27 cellular contexts compared by ENCODE assay signal in the genomic region with DNA sequence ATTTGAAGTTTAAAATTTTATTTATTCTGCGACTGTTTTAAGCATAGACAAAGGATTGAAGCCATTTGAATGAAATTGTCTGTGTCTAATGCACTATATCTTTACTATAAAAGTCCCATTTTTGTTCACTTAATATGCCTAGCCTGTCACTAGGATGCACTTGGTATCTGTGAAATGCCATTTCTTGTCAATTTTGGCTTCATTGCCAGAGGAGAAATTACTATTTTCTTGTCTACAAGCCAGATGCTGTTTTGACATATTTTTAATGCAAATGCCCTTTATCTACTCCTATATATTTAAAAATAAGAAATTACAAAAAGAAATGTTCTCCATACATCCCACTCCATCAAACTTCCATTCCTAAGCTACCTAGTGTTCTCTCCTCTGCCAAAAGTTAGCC.
A peak's percentile ranks its signal among the peaks of the same experiment; 100 is the strongest.
DNase-seq lines count a peak whose midpoint lies in the region; TF ChIP-seq lines count a peak whose summit lies in the region.
"Had no signal": no experiment of that assay in that cellular context is flagged by ENCODE, and none has a peak within 500 bp of the region (broad histone marks: within the 10 kb centered on the region; RNA-seq: fewer than 3 reads in every experiment).

No MANE protein-coding gene starts in this region.

- H3K9me3 ChIP-seq in neural cell (ENCODE audit: low read length), result no peaks in the 10 kb centered on the region
- no peaks in the 10 kb centered on the region for H3K9me3 ChIP-seq in right atrium auricular region
- H3K9me3 ChIP-seq: A549; BE2C; BLaER1; BLaER1 treated with 17β-estradiol and CSF1 and Interleukin-3, amounts not matched to agents 10 nM and 100 nM; Caco-2 had no signal

- no peak overlapping the region for H2AFZ ChIP-seq in neural cell (ENCODE audit: low read depth, low read length)

- no peak for DNase-seq in right atrium auricular region (ENCODE audit: low spot score)
- DNase-seq: 8988T; ACHN; AML-193; BE2C; C1 segment of cervical spinal cord; Caco-2; Calu3; CD4-positive, alpha-beta memory T cell; CD4-positive, alpha-beta T cell; CD4-positive, CD25-positive, alpha-beta regulatory T cell; CD8-positive, alpha-beta memory T cell; CD8-positive, alpha-beta T cell; COR-L47; DMS 273 treated with DMSO at 0.1 percent for 48 hours; DMS153; DMS53; DMS79; DMS79 treated with DMSO at 0.1 percent for 48 hours; DND-41; EL had no signal

- no peaks in the 10 kb centered on the region for H3K4me1 ChIP-seq in right atrium auricular region
- H3K4me1 ChIP-seq: A549, BE2C, BLaER1, Caco-2 had no signal

- no peaks in the 10 kb centered on the region for H4K20me1 ChIP-seq in neural cell (ENCODE audit: insufficient read depth)
- H4K20me1 ChIP-seq: BLaER1; BLaER1 treated with 17β-estradiol and CSF1 and Interleukin-3, amounts not matched to agents 10 nM and 100 nM had no signal

- TF ChIP-seq CTCF in neural cell (IDR thresholded peaks at IDR 0.05; ENCODE audit: poor library complexity, severe bottlenecking) (no peak), right atrium auricular region (IDR thresholded peaks at IDR 0.05) (no peak)

- peak; percentile 96 for TF ChIP-seq EP300 in neural cell (conservative IDR thresholded peaks at IDR 0.05; ENCODE audit: poor library complexity, severe bottlenecking)

- peak overlapping the region; percentile 21 for H3K4me2 ChIP-seq in neural cell (ENCODE audit: low read length)
- H3K4me2 ChIP-seq: A549; BLaER1; BLaER1 treated with 17β-estradiol and CSF1 and Interleukin-3, amounts not matched to agents 10 nM and 100 nM had no signal

- H3K27me3 ChIP-seq in neural cell (ENCODE audit: insufficient read depth, low read depth, low read length), result no peaks in the 10 kb centered on the region
- no peaks in the 10 kb centered on the region for H3K27me3 ChIP-seq in right atrium auricular region
- H3K27me3 ChIP-seq: BE2C; BLaER1; BLaER1 treated with 17β-estradiol and CSF1 and Interleukin-3, amounts not matched to agents 10 nM and 100 nM had no signal

- H3K9ac ChIP-seq in neural cell (ENCODE audit: low read length), result peak overlapping the region; percentile 41
- H3K9ac ChIP-seq: BLaER1; BLaER1 treated with 17β-estradiol and CSF1 and Interleukin-3, amounts not matched to agents 10 nM and 100 nM had no signal

- H3K79me2 ChIP-seq in neural cell (replicated peaks; ENCODE audit: insufficient read depth, low read length), result no peaks in the 10 kb centered on the region

- no peak for TF ChIP-seq RAD21 in neural cell (conservative IDR thresholded peaks at IDR 0.05)

- H3K27ac ChIP-seq in neural cell (ENCODE audit: low read length) (peak overlapping the region; percentile 88), right atrium auricular region (no peak overlapping the region)
- H3K27ac ChIP-seq: 22Rv1; A549; BLaER1; BLaER1 treated with 17β-estradiol and CSF1 and Interleukin-3, amounts not matched to agents 10 nM and 100 nM; C4-2B had no signal

- H3K4me3 ChIP-seq in neural cell (ENCODE audit: low read length) (peak overlapping the region; percentile 16), right atrium auricular region (no peak overlapping the region)
- H3K4me3 ChIP-seq: A549; BLaER1; BLaER1 treated with 17β-estradiol and CSF1 and Interleukin-3, amounts not matched to agents 10 nM and 100 nM had no signal

- H3K9me2 ChIP-seq in neural cell (ENCODE audit: insufficient read depth, low read length), result no peaks in the 10 kb centered on the region

- H3K36me3 ChIP-seq in neural cell (ENCODE audit: insufficient read depth, low read length), result no peaks in the 10 kb centered on the region
- no peaks in the 10 kb centered on the region for H3K36me3 ChIP-seq in right atrium auricular region
- H3K36me3 ChIP-seq: BE2C; BLaER1; BLaER1 treated with 17β-estradiol and CSF1 and Interleukin-3, amounts not matched to agents 10 nM and 100 nM had no signal

- peaks cover 3% of the 10 kb centered on the region for H3F3A ChIP-seq in neural cell (ENCODE audit: insufficient read depth, low read length, poor library complexity, severe bottlenecking)

TF ChIP-seq in neural cell, 6 proteins besides CTCF, POLR2A, EP300 and RAD21:
- TF ChIP-seq TAF1 (IDR thresholded peaks at IDR 0.05; ENCODE audit: low read depth) (no peak), EZH2 (IDR thresholded peaks at IDR 0.05; ENCODE audit: borderline replicate concordance, insufficient read depth, low read length, poor library complexity, severe bottlenecking) (no peak), POLR2AphosphoS5 (IDR thresholded peaks at IDR 0.05) (peak; percentile 76), SMC3 (conservative IDR thresholded peaks at IDR 0.05; ENCODE audit: poor library complexity) (no peak), MXI1 (conservative IDR thresholded peaks at IDR 0.05; ENCODE audit: poor library complexity, severe bottlenecking) (no peak)
- TF ChIP-seq, protein P1, sequence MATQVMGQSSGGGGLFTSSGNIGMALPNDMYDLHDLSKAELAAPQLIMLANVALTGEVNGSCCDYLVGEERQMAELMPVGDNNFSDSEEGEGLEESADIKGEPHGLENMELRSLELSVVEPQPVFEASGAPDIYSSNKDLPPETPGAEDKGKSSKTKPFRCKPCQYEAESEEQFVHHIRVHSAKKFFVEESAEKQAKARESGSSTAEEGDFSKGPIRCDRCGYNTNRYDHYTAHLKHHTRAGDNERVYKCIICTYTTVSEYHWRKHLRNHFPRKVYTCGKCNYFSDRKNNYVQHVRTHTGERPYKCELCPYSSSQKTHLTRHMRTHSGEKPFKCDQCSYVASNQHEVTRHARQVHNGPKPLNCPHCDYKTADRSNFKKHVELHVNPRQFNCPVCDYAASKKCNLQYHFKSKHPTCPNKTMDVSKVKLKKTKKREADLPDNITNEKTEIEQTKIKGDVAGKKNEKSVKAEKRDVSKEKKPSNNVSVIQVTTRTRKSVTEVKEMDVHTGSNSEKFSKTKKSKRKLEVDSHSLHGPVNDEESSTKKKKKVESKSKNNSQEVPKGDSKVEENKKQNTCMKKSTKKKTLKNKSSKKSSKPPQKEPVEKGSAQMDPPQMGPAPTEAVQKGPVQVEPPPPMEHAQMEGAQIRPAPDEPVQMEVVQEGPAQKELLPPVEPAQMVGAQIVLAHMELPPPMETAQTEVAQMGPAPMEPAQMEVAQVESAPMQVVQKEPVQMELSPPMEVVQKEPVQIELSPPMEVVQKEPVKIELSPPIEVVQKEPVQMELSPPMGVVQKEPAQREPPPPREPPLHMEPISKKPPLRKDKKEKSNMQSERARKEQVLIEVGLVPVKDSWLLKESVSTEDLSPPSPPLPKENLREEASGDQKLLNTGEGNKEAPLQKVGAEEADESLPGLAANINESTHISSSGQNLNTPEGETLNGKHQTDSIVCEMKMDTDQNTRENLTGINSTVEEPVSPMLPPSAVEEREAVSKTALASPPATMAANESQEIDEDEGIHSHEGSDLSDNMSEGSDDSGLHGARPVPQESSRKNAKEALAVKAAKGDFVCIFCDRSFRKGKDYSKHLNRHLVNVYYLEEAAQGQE (IDR thresholded peaks at IDR 0.05; ENCODE audit: borderline replicate concordance), result peak; percentile 12
